Comparison of ENCODE assay signal across 1 cellular context in genomic region chr7:151381083-151381332, GRCh38.
TF ChIP-seq lines count a peak whose summit lies in the region.

No MANE protein-coding gene starts in this region.

TF ChIP-seq in H1, 55 proteins besides CTCF, POLR2A, EP300 and RAD21:
- TF ChIP-seq HDAC2 (IDR thresholded peaks at IDR 0.05; ENCODE audit: borderline replicate concordance in 1 of 2, low read depth in 2 of 2, low read length in 2 of 2) (0 out of 4 replicates have a peak, but pooled peaks of 1 of the 2 experiments have one; percentile 27), BACH1 (IDR thresholded peaks at IDR 0.05; ENCODE audit: low read length) (no peak)
